Comparison of ENCODE assay signal across 1 cellular context in the genomic region with DNA sequence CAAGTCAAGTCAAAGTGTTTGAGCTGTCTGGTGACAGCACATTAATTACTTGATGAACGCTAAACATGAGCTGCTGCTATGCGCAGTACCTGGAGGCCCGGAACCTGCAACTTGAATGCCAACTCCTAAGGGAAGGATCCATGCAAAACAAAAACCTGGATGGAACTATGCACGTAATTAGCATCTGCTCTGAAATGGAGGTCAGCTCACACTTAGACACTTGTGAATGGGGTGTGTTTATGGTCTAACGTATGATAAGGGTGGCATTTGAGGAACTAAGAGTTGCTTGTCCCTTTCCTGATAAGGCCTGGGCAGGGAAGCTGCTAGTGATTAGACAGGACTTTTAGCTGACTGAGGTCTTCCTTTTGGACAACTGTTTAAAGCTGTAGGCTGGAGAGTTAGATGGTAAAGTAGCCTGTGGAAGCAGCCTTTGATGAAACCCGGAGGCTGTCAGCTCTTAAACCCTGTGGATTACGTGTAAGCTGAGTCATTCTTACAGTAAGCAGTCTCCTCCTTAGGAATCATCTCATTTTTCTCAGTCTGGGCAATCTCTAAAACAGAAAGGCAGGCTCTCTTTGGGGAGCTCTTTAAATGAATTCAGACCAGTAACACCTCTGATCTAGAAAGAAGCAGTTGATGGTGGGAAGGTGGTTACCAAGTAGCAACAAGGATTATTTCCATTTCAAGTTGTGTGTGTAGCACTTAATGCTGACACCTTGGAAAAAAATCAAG.
TF ChIP-seq lines count a peak whose summit lies in the region.

No MANE protein-coding gene starts in this region.

TF ChIP-seq in GM23338, 12 proteins besides CTCF, POLR2A, EP300 and RAD21 (continued from another document):
- TF ChIP-seq, protein P1, sequence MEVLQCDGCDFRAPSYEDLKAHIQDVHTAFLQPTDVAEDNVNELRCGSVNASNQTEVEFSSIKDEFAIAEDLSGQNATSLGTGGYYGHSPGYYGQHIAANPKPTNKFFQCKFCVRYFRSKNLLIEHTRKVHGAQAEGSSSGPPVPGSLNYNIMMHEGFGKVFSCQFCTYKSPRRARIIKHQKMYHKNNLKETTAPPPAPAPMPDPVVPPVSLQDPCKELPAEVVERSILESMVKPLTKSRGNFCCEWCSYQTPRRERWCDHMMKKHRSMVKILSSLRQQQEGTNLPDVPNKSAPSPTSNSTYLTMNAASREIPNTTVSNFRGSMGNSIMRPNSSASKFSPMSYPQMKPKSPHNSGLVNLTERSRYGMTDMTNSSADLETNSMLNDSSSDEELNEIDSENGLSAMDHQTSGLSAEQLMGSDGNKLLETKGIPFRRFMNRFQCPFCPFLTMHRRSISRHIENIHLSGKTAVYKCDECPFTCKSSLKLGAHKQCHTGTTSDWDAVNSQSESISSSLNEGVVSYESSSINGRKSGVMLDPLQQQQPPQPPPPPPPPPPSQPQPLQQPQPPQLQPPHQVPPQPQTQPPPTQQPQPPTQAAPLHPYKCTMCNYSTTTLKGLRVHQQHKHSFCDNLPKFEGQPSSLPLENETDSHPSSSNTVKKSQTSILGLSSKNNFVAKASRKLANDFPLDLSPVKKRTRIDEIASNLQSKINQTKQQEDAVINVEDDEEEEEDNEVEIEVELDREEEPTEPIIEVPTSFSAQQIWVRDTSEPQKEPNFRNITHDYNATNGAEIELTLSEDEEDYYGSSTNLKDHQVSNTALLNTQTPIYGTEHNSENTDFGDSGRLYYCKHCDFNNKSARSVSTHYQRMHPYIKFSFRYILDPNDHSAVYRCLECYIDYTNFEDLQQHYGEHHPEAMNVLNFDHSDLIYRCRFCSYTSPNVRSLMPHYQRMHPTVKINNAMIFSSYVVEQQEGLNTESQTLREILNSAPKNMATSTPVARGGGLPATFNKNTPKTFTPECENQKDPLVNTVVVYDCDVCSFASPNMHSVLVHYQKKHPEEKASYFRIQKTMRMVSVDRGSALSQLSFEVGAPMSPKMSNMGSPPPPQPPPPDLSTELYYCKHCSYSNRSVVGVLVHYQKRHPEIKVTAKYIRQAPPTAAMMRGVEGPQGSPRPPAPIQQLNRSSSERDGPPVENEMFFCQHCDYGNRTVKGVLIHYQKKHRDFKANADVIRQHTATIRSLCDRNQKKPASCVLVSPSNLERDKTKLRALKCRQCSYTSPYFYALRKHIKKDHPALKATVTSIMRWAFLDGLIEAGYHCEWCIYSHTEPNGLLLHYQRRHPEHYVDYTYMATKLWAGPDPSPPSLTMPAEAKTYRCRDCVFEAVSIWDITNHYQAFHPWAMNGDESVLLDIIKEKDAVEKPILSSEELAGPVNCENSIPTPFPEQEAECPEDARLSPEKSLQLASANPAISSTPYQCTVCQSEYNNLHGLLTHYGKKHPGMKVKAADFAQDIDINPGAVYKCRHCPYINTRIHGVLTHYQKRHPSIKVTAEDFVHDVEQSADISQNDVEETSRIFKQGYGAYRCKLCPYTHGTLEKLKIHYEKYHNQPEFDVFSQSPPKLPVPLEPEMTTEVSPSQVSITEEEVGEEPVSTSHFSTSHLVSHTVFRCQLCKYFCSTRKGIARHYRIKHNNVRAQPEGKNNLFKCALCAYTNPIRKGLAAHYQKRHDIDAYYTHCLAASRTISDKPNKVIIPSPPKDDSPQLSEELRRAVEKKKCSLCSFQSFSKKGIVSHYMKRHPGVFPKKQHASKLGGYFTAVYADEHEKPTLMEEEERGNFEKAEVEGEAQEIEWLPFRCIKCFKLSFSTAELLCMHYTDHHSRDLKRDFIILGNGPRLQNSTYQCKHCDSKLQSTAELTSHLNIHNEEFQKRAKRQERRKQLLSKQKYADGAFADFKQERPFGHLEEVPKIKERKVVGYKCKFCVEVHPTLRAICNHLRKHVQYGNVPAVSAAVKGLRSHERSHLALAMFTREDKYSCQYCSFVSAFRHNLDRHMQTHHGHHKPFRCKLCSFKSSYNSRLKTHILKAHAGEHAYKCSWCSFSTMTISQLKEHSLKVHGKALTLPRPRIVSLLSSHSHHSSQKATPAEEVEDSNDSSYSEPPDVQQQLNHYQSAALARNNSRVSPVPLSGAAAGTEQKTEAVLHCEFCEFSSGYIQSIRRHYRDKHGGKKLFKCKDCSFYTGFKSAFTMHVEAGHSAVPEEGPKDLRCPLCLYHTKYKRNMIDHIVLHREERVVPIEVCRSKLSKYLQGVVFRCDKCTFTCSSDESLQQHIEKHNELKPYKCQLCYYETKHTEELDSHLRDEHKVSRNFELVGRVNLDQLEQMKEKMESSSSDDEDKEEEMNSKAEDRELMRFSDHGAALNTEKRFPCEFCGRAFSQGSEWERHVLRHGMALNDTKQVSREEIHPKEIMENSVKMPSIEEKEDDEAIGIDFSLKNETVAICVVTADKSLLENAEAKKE (CRISPR knock-in tag; IDR thresholded peaks at IDR 0.05), result no peak
- no peak for TF ChIP-seq CREB1 (CRISPR knock-in tag; IDR thresholded peaks at IDR 0.05; ENCODE audit: low read depth)
